Comparison of ENCODE assay signal across 8 cellular contexts in genomic region chr1:155209373-155209721, GRCh38. TPM values are rescaled to one million over a fixed set of nuclear protein-coding genes. Genes with fewer than 3 reads are reported as not detected.
DNase-seq lines count a peak whose midpoint lies in the region; ATAC-seq and TF ChIP-seq lines count a peak whose summit lies in the region.

No MANE protein-coding gene starts in this region.

- POLR2A ChIA-PET in GM10248 (lab: Yijun Ruan, JAX), result interaction anchor here (0.7 kb wide), 1 partner anchor 15 kb away, joined by 5 read pairs; no protein-coding TSS in a partner anchor

- peak overlapping the region; percentile 85 for H3K4me3 Mint-ChIP-seq in T-helper 1 cell treated with Interleukin-12 subunit alpha and Interleukin-12 subunit beta and Interleukin-4 antibody, amounts not matched to agents 30 μg/mL and 1 μg/mL, for 36 hours
- H3K4me3 Mint-ChIP-seq in activated naive CD8-positive, alpha-beta T cell, result peak overlapping the region; percentile 95
- peak overlapping the region; percentile 86 to 89 (median 87) for H3K4me3 Mint-ChIP-seq in immature natural killer cell

- no peaks in the 10 kb centered on the region for H3K27me3 Mint-ChIP-seq in T-helper 1 cell treated with Interleukin-12 subunit alpha and Interleukin-12 subunit beta and Interleukin-4 antibody, amounts not matched to agents 30 μg/mL and 1 μg/mL, for 36 hours (ENCODE audit: low read depth)
- no peaks in the 10 kb centered on the region for H3K27me3 Mint-ChIP-seq in activated naive CD8-positive, alpha-beta T cell
- peaks cover 7 to 12% (median 8%) of the 10 kb centered on the region in 3 donors for H3K27me3 Mint-ChIP-seq in immature natural killer cell (ENCODE audit: low read depth in 3 of 3)

- no peak for DNase-seq in T-helper 1 cell
- no peak for DNase-seq in immature natural killer cell
- DNase-seq in substantia nigra (lab: John Stamatoyannopoulos, UW), result no peak
- no peak for DNase-seq in NAMALWA (ENCODE audit: low spot score)
- no peak for DNase-seq in GM10248 (ENCODE audit: extremely low spot score)

- no peak for ATAC-seq in HG02973 (IDR thresholded peaks at IDR 0.05; ENCODE audit: unreplicated experiment)

- peak overlapping the region; percentile 83 for H3K27ac Mint-ChIP-seq in T-helper 1 cell treated with Interleukin-12 subunit alpha and Interleukin-12 subunit beta and Interleukin-4 antibody, amounts not matched to agents 30 μg/mL and 1 μg/mL, for 36 hours
- peak overlapping the region; percentile 91 for H3K27ac Mint-ChIP-seq in activated naive CD8-positive, alpha-beta T cell
- peak overlapping the region; percentile 77 to 95 (median 92) for H3K27ac Mint-ChIP-seq in immature natural killer cell

- H3K4me1 Mint-ChIP-seq in T-helper 1 cell treated with Interleukin-12 subunit alpha and Interleukin-12 subunit beta and Interleukin-4 antibody, amounts not matched to agents 30 μg/mL and 1 μg/mL, for 36 hours (ENCODE audit: low read depth), result peaks cover 24% of the 10 kb centered on the region
- H3K4me1 Mint-ChIP-seq in activated naive CD8-positive, alpha-beta T cell (ENCODE audit: low read depth), result peaks cover 18% of the 10 kb centered on the region
- H3K4me1 Mint-ChIP-seq in immature natural killer cell, result peaks cover 19 to 32% of the 10 kb centered on the region in 2 donors

- TF ChIP-seq CTCF in GM10248 (IDR thresholded peaks at IDR 0.05; ENCODE audit: control extremely low read depth, extremely low read depth, low read depth, missing control alignments), result no peak

- H3K27ac ChIP-seq in substantia nigra (ENCODE audit: low read depth, low read length, poor library complexity, severe bottlenecking), result peak overlapping the region; percentile 98

- peaks cover 3% of the 10 kb centered on the region for H3K36me3 Mint-ChIP-seq in T-helper 1 cell treated with Interleukin-12 subunit alpha and Interleukin-12 subunit beta and Interleukin-4 antibody, amounts not matched to agents 30 μg/mL and 1 μg/mL, for 36 hours (ENCODE audit: low read depth)
- H3K36me3 Mint-ChIP-seq in activated naive CD8-positive, alpha-beta T cell, result no peaks in the 10 kb centered on the region
- no peaks in the 10 kb centered on the region for H3K36me3 Mint-ChIP-seq in immature natural killer cell

- CTCF ChIA-PET in GM10248 (lab: Yijun Ruan, JAX), result interaction anchor here (1.3 to 9.1 kb wide), 4 partner anchors 16 to 41 kb away, joined by 7 to 76 read pairs (median 20); partner anchors contain the start of gene KRTCAP2

- H3K9me3 Mint-ChIP-seq in T-helper 1 cell treated with Interleukin-12 subunit alpha and Interleukin-12 subunit beta and Interleukin-4 antibody, amounts not matched to agents 30 μg/mL and 1 μg/mL, for 36 hours, result no peaks in the 10 kb centered on the region
- no peaks in the 10 kb centered on the region for H3K9me3 Mint-ChIP-seq in activated naive CD8-positive, alpha-beta T cell (ENCODE audit: low read depth)
- H3K9me3 Mint-ChIP-seq in immature natural killer cell, result no peaks in the 10 kb centered on the region

RNA-seq across cellular contexts. Expression of gene MTX1, which starts 0.9 kb away (rescaled TPM):
- 10 to 100 TPM; 51.1 to 62.6 (median 55.1) TPM for polyA plus RNA-seq in immature natural killer cell

RNA-seq across cellular contexts. Expression of gene THBS3, which starts 1.6 kb away (rescaled TPM):
- 1 to 10 TPM in 2 of 3 donors, not detected in 1; 1.3 to 1.8 TPM for polyA plus RNA-seq in immature natural killer cell

RNA-seq across cellular contexts. Expression of gene TRIM46, which starts 35.7 kb away (rescaled TPM):
- polyA plus RNA-seq in immature natural killer cell, result under 1 TPM in 1 of 3 donors, not detected in 2; 0.43 TPM

RNA-seq across cellular contexts. Expression of gene KRTCAP2, which starts 36.2 kb away (rescaled TPM):
- polyA plus RNA-seq in immature natural killer cell, result 100 to 1,000 TPM; 396 to 465 (median 435) TPM

RNA-seq across cellular contexts. Expression of gene ENTREP3, which starts 45.9 kb away (rescaled TPM):
- polyA plus RNA-seq in immature natural killer cell, result 1 to 10 TPM in 1 of 3 donors, under 1 TPM in 2; 0.64 to 1.3 (median 0.79) TPM
